Comparison of ENCODE assay signal across 1 cellular context in the genomic region with DNA sequence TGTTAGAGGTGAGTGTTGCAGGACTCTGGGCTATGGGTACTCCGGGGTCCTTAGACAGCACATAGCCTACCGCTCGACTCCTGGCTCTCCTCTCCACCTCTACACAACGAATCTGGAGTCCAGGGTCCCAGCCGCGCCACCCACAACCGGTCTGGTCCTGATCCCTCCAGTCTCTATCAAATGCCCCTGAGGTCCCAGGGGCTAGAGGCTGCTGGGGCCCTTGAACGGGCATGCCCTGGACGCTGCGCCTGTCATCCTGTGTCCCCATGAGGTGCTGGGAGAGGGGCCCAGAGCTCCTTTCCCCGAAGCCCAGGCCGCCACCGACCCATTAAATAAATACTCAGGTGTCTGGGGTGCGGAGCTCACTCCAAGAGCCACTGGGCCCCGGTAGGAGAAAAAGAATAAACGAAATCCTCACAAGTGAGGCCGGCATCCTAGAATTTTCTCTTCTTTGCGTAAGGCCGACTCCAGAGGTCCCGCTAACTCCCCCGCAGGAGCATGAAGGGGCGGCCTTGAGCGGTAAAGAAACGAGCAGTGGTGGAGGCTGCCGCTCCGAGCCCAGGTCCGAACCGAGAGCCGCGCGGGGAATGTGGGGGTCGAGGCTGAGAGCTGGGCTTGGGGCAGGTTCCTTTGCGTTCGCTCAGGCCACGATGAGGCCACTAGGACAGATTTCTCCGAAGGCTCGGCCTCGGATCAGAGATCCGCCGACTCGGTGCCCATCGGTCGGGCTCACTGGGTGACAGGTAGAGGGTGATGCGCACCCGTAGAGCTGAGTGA.
TF ChIP-seq lines count a peak whose summit lies in the region.

No MANE protein-coding gene starts in this region.

TF ChIP-seq in K562, 482 proteins besides CTCF, POLR2A, EP300 and RAD21 (continued from another document):
- TF ChIP-seq ZNF143 (CRISPR knock-in tag; IDR thresholded peaks at IDR 0.05) (0 out of 2 replicates have a peak, but pooled peaks have one; percentile 23), ZNF212 (CRISPR knock-in tag; IDR thresholded peaks at IDR 0.05) (no peak), PRPF4 (IDR thresholded peaks at IDR 0.05; ENCODE audit: insufficient read depth, low read depth, low read length, poor library complexity, severe bottlenecking) (peak; percentile 13), CTBP1 (IDR thresholded peaks at IDR 0.05; ENCODE audit: borderline replicate concordance) (no peak), ARNT (IDR thresholded peaks at IDR 0.05) (no peak), ERF (CRISPR knock-in tag; IDR thresholded peaks at IDR 0.05) (no peak), EWSR1 (IDR thresholded peaks at IDR 0.05; ENCODE audit: borderline replicate concordance, low read depth, partially characterized antibody) (no peak), PHB2 (IDR thresholded peaks at IDR 0.05; ENCODE audit: low read depth) (no peak), SIN3B (IDR thresholded peaks at IDR 0.05; ENCODE audit: low read depth) (no peak), ARHGAP35 (IDR thresholded peaks at IDR 0.05; ENCODE audit: partially characterized antibody) (no peak), FOXK1 (CRISPR knock-in tag; IDR thresholded peaks at IDR 0.05; ENCODE audit: borderline replicate concordance) (peak; percentile 28; the same call in 1 of the 2 replicates), FOXK2 (conservative IDR thresholded peaks at IDR 0.05 in 1 of 2, IDR thresholded peaks at IDR 0.05 in 1 of 2; ENCODE audit: low read depth in 2 of 2) (no peak), POLR2G (IDR thresholded peaks at IDR 0.05; ENCODE audit: low read depth, low read length) (no peak), U2AF1 (optimal IDR thresholded peaks at IDR 0.05; ENCODE audit: low read depth, low read length) (no peak)
- TF ChIP-seq, protein P1, sequence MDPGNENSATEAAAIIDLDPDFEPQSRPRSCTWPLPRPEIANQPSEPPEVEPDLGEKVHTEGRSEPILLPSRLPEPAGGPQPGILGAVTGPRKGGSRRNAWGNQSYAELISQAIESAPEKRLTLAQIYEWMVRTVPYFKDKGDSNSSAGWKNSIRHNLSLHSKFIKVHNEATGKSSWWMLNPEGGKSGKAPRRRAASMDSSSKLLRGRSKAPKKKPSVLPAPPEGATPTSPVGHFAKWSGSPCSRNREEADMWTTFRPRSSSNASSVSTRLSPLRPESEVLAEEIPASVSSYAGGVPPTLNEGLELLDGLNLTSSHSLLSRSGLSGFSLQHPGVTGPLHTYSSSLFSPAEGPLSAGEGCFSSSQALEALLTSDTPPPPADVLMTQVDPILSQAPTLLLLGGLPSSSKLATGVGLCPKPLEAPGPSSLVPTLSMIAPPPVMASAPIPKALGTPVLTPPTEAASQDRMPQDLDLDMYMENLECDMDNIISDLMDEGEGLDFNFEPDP (CRISPR knock-in tag; IDR thresholded peaks at IDR 0.05): no peak
- TF ChIP-seq, protein P2, sequence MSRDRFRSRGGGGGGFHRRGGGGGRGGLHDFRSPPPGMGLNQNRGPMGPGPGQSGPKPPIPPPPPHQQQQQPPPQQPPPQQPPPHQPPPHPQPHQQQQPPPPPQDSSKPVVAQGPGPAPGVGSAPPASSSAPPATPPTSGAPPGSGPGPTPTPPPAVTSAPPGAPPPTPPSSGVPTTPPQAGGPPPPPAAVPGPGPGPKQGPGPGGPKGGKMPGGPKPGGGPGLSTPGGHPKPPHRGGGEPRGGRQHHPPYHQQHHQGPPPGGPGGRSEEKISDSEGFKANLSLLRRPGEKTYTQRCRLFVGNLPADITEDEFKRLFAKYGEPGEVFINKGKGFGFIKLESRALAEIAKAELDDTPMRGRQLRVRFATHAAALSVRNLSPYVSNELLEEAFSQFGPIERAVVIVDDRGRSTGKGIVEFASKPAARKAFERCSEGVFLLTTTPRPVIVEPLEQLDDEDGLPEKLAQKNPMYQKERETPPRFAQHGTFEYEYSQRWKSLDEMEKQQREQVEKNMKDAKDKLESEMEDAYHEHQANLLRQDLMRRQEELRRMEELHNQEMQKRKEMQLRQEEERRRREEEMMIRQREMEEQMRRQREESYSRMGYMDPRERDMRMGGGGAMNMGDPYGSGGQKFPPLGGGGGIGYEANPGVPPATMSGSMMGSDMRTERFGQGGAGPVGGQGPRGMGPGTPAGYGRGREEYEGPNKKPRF (IDR thresholded peaks at IDR 0.05; ENCODE audit: low read depth, low read length): no peak
- TF ChIP-seq, protein P3, sequence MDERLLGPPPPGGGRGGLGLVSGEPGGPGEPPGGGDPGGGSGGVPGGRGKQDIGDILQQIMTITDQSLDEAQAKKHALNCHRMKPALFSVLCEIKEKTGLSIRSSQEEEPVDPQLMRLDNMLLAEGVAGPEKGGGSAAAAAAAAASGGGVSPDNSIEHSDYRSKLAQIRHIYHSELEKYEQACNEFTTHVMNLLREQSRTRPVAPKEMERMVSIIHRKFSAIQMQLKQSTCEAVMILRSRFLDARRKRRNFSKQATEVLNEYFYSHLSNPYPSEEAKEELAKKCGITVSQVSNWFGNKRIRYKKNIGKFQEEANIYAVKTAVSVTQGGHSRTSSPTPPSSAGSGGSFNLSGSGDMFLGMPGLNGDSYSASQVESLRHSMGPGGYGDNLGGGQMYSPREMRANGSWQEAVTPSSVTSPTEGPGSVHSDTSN (CRISPR knock-in tag; IDR thresholded peaks at IDR 0.05; ENCODE audit: low read depth): no peak
- TF ChIP-seq, protein P3 (tag; conservative IDR thresholded peaks at IDR 0.05; ENCODE audit: low read depth): no peak
- TF ChIP-seq, protein P4, sequence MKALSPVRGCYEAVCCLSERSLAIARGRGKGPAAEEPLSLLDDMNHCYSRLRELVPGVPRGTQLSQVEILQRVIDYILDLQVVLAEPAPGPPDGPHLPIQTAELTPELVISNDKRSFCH (CRISPR knock-in tag; IDR thresholded peaks at IDR 0.05): no peak
- TF ChIP-seq, protein P4 (tag; IDR thresholded peaks at IDR 0.05): no peak
- TF ChIP-seq, protein P5, sequence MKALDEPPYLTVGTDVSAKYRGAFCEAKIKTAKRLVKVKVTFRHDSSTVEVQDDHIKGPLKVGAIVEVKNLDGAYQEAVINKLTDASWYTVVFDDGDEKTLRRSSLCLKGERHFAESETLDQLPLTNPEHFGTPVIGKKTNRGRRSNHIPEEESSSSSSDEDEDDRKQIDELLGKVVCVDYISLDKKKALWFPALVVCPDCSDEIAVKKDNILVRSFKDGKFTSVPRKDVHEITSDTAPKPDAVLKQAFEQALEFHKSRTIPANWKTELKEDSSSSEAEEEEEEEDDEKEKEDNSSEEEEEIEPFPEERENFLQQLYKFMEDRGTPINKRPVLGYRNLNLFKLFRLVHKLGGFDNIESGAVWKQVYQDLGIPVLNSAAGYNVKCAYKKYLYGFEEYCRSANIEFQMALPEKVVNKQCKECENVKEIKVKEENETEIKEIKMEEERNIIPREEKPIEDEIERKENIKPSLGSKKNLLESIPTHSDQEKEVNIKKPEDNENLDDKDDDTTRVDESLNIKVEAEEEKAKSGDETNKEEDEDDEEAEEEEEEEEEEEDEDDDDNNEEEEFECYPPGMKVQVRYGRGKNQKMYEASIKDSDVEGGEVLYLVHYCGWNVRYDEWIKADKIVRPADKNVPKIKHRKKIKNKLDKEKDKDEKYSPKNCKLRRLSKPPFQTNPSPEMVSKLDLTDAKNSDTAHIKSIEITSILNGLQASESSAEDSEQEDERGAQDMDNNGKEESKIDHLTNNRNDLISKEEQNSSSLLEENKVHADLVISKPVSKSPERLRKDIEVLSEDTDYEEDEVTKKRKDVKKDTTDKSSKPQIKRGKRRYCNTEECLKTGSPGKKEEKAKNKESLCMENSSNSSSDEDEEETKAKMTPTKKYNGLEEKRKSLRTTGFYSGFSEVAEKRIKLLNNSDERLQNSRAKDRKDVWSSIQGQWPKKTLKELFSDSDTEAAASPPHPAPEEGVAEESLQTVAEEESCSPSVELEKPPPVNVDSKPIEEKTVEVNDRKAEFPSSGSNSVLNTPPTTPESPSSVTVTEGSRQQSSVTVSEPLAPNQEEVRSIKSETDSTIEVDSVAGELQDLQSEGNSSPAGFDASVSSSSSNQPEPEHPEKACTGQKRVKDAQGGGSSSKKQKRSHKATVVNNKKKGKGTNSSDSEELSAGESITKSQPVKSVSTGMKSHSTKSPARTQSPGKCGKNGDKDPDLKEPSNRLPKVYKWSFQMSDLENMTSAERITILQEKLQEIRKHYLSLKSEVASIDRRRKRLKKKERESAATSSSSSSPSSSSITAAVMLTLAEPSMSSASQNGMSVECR (CRISPR knock-in tag; IDR thresholded peaks at IDR 0.05): peak; percentile 10; the same call in 1 of the 2 replicates
- TF ChIP-seq, protein P6, sequence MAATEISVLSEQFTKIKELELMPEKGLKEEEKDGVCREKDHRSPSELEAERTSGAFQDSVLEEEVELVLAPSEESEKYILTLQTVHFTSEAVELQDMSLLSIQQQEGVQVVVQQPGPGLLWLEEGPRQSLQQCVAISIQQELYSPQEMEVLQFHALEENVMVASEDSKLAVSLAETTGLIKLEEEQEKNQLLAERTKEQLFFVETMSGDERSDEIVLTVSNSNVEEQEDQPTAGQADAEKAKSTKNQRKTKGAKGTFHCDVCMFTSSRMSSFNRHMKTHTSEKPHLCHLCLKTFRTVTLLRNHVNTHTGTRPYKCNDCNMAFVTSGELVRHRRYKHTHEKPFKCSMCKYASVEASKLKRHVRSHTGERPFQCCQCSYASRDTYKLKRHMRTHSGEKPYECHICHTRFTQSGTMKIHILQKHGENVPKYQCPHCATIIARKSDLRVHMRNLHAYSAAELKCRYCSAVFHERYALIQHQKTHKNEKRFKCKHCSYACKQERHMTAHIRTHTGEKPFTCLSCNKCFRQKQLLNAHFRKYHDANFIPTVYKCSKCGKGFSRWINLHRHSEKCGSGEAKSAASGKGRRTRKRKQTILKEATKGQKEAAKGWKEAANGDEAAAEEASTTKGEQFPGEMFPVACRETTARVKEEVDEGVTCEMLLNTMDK (IDR thresholded peaks at IDR 0.05; ENCODE audit: borderline replicate concordance, insufficient read depth, low read depth, low read length, poor library complexity, severe bottlenecking): no peak
- TF ChIP-seq, protein P7, sequence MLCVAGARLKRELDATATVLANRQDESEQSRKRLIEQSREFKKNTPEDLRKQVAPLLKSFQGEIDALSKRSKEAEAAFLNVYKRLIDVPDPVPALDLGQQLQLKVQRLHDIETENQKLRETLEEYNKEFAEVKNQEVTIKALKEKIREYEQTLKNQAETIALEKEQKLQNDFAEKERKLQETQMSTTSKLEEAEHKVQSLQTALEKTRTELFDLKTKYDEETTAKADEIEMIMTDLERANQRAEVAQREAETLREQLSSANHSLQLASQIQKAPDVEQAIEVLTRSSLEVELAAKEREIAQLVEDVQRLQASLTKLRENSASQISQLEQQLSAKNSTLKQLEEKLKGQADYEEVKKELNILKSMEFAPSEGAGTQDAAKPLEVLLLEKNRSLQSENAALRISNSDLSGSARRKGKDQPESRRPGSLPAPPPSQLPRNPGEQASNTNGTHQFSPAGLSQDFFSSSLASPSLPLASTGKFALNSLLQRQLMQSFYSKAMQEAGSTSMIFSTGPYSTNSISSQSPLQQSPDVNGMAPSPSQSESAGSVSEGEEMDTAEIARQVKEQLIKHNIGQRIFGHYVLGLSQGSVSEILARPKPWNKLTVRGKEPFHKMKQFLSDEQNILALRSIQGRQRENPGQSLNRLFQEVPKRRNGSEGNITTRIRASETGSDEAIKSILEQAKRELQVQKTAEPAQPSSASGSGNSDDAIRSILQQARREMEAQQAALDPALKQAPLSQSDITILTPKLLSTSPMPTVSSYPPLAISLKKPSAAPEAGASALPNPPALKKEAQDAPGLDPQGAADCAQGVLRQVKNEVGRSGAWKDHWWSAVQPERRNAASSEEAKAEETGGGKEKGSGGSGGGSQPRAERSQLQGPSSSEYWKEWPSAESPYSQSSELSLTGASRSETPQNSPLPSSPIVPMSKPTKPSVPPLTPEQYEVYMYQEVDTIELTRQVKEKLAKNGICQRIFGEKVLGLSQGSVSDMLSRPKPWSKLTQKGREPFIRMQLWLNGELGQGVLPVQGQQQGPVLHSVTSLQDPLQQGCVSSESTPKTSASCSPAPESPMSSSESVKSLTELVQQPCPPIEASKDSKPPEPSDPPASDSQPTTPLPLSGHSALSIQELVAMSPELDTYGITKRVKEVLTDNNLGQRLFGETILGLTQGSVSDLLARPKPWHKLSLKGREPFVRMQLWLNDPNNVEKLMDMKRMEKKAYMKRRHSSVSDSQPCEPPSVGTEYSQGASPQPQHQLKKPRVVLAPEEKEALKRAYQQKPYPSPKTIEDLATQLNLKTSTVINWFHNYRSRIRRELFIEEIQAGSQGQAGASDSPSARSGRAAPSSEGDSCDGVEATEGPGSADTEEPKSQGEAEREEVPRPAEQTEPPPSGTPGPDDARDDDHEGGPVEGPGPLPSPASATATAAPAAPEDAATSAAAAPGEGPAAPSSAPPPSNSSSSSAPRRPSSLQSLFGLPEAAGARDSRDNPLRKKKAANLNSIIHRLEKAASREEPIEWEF (CRISPR knock-in tag; IDR thresholded peaks at IDR 0.05): no peak
- TF ChIP-seq, protein P8, sequence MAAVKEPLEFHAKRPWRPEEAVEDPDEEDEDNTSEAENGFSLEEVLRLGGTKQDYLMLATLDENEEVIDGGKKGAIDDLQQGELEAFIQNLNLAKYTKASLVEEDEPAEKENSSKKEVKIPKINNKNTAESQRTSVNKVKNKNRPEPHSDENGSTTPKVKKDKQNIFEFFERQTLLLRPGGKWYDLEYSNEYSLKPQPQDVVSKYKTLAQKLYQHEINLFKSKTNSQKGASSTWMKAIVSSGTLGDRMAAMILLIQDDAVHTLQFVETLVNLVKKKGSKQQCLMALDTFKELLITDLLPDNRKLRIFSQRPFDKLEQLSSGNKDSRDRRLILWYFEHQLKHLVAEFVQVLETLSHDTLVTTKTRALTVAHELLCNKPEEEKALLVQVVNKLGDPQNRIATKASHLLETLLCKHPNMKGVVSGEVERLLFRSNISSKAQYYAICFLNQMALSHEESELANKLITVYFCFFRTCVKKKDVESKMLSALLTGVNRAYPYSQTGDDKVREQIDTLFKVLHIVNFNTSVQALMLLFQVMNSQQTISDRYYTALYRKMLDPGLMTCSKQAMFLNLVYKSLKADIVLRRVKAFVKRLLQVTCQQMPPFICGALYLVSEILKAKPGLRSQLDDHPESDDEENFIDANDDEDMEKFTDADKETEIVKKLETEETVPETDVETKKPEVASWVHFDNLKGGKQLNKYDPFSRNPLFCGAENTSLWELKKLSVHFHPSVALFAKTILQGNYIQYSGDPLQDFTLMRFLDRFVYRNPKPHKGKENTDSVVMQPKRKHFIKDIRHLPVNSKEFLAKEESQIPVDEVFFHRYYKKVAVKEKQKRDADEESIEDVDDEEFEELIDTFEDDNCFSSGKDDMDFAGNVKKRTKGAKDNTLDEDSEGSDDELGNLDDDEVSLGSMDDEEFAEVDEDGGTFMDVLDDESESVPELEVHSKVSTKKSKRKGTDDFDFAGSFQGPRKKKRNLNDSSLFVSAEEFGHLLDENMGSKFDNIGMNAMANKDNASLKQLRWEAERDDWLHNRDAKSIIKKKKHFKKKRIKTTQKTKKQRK (IDR thresholded peaks at IDR 0.05; ENCODE audit: borderline replicate concordance, low read depth, low read length): no peak
